ENCODE assay signal across 1 cellular context in the genomic region with DNA sequence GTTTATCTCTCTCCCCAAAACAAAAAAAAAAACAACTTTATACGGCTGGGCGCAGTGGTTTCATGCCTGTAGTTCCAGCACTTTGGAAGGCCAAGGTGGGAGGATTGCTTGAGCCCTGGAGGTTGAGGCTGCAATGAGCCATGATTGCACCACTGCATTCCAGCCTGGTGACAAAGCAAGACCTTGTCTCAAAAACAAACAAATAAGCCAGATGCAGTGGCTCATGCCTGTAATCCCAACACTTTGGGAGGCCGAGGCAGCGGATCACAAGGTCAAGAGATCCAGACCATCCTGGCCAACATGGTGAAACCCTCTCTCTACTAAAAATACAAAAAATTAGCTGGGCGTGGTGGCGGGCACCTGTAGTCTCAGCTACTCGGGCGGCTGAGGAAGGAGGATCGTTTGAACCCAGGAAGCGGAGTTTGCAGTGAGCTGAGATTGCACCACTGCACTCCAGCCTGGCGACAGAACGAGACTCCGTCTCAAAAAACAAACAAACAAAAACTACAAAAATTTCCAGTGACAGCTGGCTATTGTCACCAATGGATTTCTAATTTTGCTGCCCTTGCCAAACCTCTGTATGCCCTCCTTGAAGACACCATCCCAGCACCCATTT.
TF ChIP-seq lines count a peak whose summit lies in the region.
"Not testable (repeated sequence)": the region's sequence is repeated elsewhere in the genome, so short reads cannot be mapped to it uniquely, and the experiment has no call there.

No MANE protein-coding gene starts in this region.

TF ChIP-seq in A549, 52 proteins besides CTCF, POLR2A, EP300 and RAD21:
- TF ChIP-seq FOSL2 (IDR thresholded peaks at IDR 0.05): not testable (repeated sequence)
- TF ChIP-seq FOSL2 (CRISPR knock-in tag; IDR thresholded peaks at IDR 0.05) (peak; percentile 53; the same call in 1 of the 2 replicates), CEBPB (IDR thresholded peaks at IDR 0.05) (peak; percentile 42 to 87; a peak in 3 of 4 replicates)
